ENCODE assay signal across 8 cellular contexts in the genomic region with DNA sequence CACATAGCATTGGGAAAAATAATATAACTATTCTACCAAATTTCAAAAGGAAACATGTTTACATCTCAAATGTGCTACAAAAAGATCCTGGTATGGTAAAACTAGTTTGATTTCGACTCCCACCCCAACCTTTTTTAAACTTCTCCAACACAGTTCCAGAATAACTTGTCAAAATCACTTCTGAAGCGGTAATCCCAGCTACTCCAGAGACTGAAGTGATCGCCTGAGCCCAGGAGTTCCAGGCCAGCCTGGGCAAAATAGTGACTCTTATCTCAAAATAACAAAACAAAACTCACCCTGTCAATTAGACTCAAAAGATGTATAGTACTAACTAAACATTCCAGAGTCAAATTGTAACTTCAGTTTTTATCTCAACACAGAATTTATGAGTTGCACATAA.
DNase-seq lines count a peak whose midpoint lies in the region; ATAC-seq and TF ChIP-seq lines count a peak whose summit lies in the region.

No MANE protein-coding gene starts in this region.

- H3K27me3 ChIP-seq in DND-41 (ENCODE audit: insufficient read depth, low read length, poor library complexity) (no peaks in the 10 kb centered on the region), esophagus muscularis mucosa (no peaks in the 10 kb centered on the region), rectal smooth muscle tissue (ENCODE audit: control insufficient read depth, insufficient read depth, low read length) (no peaks in the 10 kb centered on the region)

- H3K9ac ChIP-seq in DND-41 (ENCODE audit: low read depth, low read length), result peak overlapping the region; percentile 63
- no peak overlapping the region for H3K9ac ChIP-seq in SK-N-MC (ENCODE audit: insufficient read length)
- H3K9ac ChIP-seq in rectal smooth muscle tissue (ENCODE audit: low read length), result no peak overlapping the region

- no peaks in the 10 kb centered on the region; the same call in 1 of the 2 replicates for H4K20me1 ChIP-seq in DND-41 (ENCODE audit: insufficient read depth, low read length)

- TF ChIP-seq EP300 in esophagus muscularis mucosa (IDR thresholded peaks at IDR 0.05), result no peak

- H3K4me3 ChIP-seq in DND-41 (ENCODE audit: low read depth in 1 of 2, low read length in 2 of 2) (peak overlapping the region in 1 of 2 experiments; percentile 60; a peak in 3 of 4 replicates), SK-N-MC (no peak overlapping the region), esophagus muscularis mucosa (peak overlapping the region in 3 of 4 donors; percentile 38 to 50 (median 42)), rectal smooth muscle tissue (ENCODE audit: low read length) (no peak overlapping the region)

- TF ChIP-seq CTCF in DND-41 (IDR thresholded peaks at IDR 0.05; ENCODE audit: borderline replicate concordance, extremely low read depth, low read length, poor library complexity, severe bottlenecking) (no peak), esophagus muscularis mucosa (IDR thresholded peaks at IDR 0.05) (no peak)

- no peak for ATAC-seq in DND-41 (ENCODE audit: insufficient read depth, low read depth)
- ATAC-seq in activated CD4-positive, CD25-positive, alpha-beta regulatory T cell treated with anti-CD3 and anti-CD28 coated beads, Interleukin-2, amount 50 U/mL, for 24 hours, result no peak

- 68% methylated on average over 3 of the region's 3 CpGs for WGBS in esophagus muscularis mucosa

- H3K9me3 ChIP-seq in DND-41 (ENCODE audit: insufficient read depth, low read length, severe bottlenecking), result no peaks in the 10 kb centered on the region
- H3K9me3 ChIP-seq in SK-N-MC (ENCODE audit: low read depth, low read length), result no peaks in the 10 kb centered on the region
- no peaks in the 10 kb centered on the region for H3K9me3 ChIP-seq in esophagus muscularis mucosa

- H3K79me2 ChIP-seq in DND-41 (ENCODE audit: insufficient read depth, low read length), result peaks cover 52% of the 10 kb centered on the region

- intact Hi-C loops in esophagus muscularis mucosa (cut with DNase I), result no loop called here

- H3K27ac ChIP-seq in DND-41 (ENCODE audit: low read length) (peak overlapping the region; percentile 90), SK-N-MC (0 out of 2 replicates have a peak overlapping the region, but pooled peaks have one; percentile 49), esophagus muscularis mucosa (replicated peaks in 1 of 4) (peak overlapping the region; percentile 65 to 75 (median 68)), rectal smooth muscle tissue (ENCODE audit: low read depth, low read length) (peak overlapping the region; percentile 41)

- peaks cover 23% of the 10 kb centered on the region for H3K4me1 ChIP-seq in DND-41 (ENCODE audit: insufficient read depth, low read length)
- H3K4me1 ChIP-seq in esophagus muscularis mucosa, result peaks cover 10 to 19% (median 14%) of the 10 kb centered on the region in 4 donors
- peaks cover 4% of the 10 kb centered on the region for H3K4me1 ChIP-seq in rectal smooth muscle tissue (ENCODE audit: control insufficient read depth, insufficient read depth, low read length)

- no peak for TF ChIP-seq POLR2A in esophagus muscularis mucosa (IDR thresholded peaks at IDR 0.05; ENCODE audit: low read depth)

- DNase-seq in DND-41 (no peak), SK-N-MC (ENCODE audit: low read depth, low spot score) (no peak), esophagus muscularis mucosa (ENCODE audit: extremely low spot score) (no peak), hepatic stellate cell (ENCODE audit: low spot score) (no peak)
- DNase-seq in stimulated activated CD4-positive, alpha-beta T cell treated with anti-CD3 and anti-CD28 coated beads, Interleukin-2, amount 100 ng/mL, for 48 hours, result no peak
- DNase-seq in activated effector memory CD4-positive, alpha-beta T cell treated with anti-CD3 and anti-CD28 coated beads, Interleukin-2, amount 50 U/mL, for 16 hours, result no peak

- H3K36me3 ChIP-seq in DND-41 (ENCODE audit: insufficient read depth, low read length), result no peaks in the 10 kb centered on the region
- no peaks in the 10 kb centered on the region for H3K36me3 ChIP-seq in SK-N-MC (ENCODE audit: insufficient read depth, low read length)
- no peaks in the 10 kb centered on the region for H3K36me3 ChIP-seq in esophagus muscularis mucosa
- no peaks in the 10 kb centered on the region for H3K36me3 ChIP-seq in rectal smooth muscle tissue (ENCODE audit: control insufficient read depth, insufficient read depth, low read length)

- H2AFZ ChIP-seq in DND-41 (ENCODE audit: low read depth, low read length), result peak overlapping the region; percentile 76

- peak overlapping the region; percentile 88 for H3K4me2 ChIP-seq in DND-41 (ENCODE audit: insufficient read depth, low read length)

Comparison
In these comparisons a context has a peak if more than half of its experiments do, and no peak if none do; other contexts are left out.
1. H3K4me3 ChIP-seq: peak in esophagus muscularis mucosa (3 of 4); none in SK-N-MC (single experiment) and rectal smooth muscle tissue (single experiment).
2. Peak in every context shown above with its lines, with median percentiles within 50 percentile points of each other: H3K27ac ChIP-seq.